1 cellular context compared by ENCODE assay signal in genomic region chr12:40614923-40615322, GRCh38.
TF ChIP-seq lines count a peak whose summit lies in the region.

No MANE protein-coding gene starts in this region.

TF ChIP-seq in GM12878, 131 proteins besides CTCF, POLR2A, EP300 and RAD21 (continued from another document):
- TF ChIP-seq RCOR1 (conservative IDR thresholded peaks at IDR 0.05; ENCODE audit: low read depth, low read length) (no peak), SREBF1 (IDR thresholded peaks at IDR 0.05; ENCODE audit: low read length) (no peak), BMI1 (IDR thresholded peaks at IDR 0.05; ENCODE audit: borderline replicate concordance) (peak; percentile 55; the same call in 1 of the 2 replicates), TBL1XR1 (IDR thresholded peaks at IDR 0.05; ENCODE audit: low read depth, low read length) (no peak), SREBF2 (IDR thresholded peaks at IDR 0.05; ENCODE audit: low read length) (no peak)
